1 cellular context compared by ENCODE assay signal in the genomic region with DNA sequence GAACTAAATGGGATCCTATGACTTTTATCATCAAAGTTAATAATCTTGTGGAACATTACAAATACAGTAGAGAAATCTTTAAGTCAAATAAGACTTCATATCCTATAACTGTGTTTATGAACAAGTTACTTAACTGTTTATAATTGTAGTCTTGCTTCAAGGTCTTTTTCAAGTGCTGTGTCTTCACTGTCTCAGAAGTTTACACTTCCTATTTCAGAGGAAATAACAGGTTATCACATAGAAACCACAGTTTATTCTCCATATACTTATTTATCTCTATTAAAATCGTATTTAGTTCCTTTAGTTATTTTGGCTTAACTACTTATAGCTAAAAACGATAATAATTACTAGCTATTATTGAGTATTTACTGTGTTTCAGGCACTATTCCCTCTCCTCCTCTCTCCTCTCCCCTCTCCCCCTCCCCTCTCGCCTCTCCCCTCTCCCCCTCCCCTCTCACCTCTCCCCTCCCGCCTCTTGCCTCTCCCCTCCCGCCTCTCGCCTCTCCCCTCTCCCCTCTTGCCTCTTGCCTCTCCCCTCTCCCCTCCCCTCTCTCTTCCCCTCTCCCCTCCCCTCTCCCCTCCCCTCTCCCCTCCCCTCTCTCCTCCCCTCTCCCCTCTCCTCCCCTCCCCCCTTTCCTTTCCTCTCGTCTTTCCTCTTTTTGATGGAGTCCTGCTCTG.
TF ChIP-seq lines count a peak whose summit lies in the region.

No MANE protein-coding gene starts in this region.

TF ChIP-seq in IMR-90, 13 proteins besides CTCF, POLR2A, EP300 and RAD21:
- TF ChIP-seq RCOR1 (IDR thresholded peaks at IDR 0.05; ENCODE audit: insufficient replicate concordance, low read length) (no peak), MXI1 (IDR thresholded peaks at IDR 0.05; ENCODE audit: borderline replicate concordance, low read depth, low read length) (no peak), RFX5 (IDR thresholded peaks at IDR 0.05; ENCODE audit: low read depth, low read length) (no peak), FOS (IDR thresholded peaks at IDR 0.05; ENCODE audit: low read depth, low read length) (no peak), MAZ (IDR thresholded peaks at IDR 0.05; ENCODE audit: borderline replicate concordance, low read depth, low read length) (no peak), CHD1 (IDR thresholded peaks at IDR 0.05; ENCODE audit: low read depth, low read length) (no peak), BHLHE40 (IDR thresholded peaks at IDR 0.05; ENCODE audit: low read depth, low read length) (no peak), CEBPB (IDR thresholded peaks at IDR 0.05; ENCODE audit: low read depth, low read length) (no peak), NFE2L2 (IDR thresholded peaks at IDR 0.05; ENCODE audit: low read depth, low read length) (no peak), SMC3 (IDR thresholded peaks at IDR 0.05; ENCODE audit: low read depth, low read length) (no peak), MAFK (IDR thresholded peaks at IDR 0.05; ENCODE audit: low read depth, low read length) (no peak)
- TF ChIP-seq, protein P1, sequence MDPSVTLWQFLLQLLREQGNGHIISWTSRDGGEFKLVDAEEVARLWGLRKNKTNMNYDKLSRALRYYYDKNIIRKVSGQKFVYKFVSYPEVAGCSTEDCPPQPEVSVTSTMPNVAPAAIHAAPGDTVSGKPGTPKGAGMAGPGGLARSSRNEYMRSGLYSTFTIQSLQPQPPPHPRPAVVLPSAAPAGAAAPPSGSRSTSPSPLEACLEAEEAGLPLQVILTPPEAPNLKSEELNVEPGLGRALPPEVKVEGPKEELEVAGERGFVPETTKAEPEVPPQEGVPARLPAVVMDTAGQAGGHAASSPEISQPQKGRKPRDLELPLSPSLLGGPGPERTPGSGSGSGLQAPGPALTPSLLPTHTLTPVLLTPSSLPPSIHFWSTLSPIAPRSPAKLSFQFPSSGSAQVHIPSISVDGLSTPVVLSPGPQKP (IDR thresholded peaks at IDR 0.05; ENCODE audit: borderline replicate concordance, low read depth, low read length) = no peak
- TF ChIP-seq, protein P2, sequence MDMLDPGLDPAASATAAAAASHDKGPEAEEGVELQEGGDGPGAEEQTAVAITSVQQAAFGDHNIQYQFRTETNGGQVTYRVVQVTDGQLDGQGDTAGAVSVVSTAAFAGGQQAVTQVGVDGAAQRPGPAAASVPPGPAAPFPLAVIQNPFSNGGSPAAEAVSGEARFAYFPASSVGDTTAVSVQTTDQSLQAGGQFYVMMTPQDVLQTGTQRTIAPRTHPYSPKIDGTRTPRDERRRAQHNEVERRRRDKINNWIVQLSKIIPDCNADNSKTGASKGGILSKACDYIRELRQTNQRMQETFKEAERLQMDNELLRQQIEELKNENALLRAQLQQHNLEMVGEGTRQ (IDR thresholded peaks at IDR 0.05; ENCODE audit: low read depth, low read length) = no peak
